Comparison of ENCODE assay signal across 27 cellular contexts in the genomic region with DNA sequence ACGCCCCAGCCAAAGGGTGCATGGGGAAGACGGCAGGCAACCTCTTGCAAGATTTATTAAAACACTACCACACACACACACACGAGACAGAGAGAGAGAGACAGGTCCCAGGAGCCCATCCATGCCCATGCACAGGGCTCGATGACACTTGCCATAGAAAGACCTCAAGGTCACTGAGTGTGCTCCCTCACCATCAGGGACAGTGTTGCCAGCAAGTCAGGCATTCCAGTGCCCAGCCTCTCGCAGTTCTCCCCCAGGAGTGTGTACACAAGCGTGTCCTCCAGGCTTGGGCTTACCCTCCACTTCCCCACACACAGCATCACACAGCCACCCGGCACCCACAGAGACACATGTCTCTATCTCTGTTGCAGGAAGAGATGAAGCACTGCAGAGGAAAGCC. TPM values are rescaled to one million over a fixed set of nuclear protein-coding genes. Genes with fewer than 3 reads are reported as not detected.
A peak's percentile ranks its signal among the peaks of the same experiment; 100 is the strongest.
DNase-seq lines count a peak whose midpoint lies in the region; ATAC-seq lines count a peak whose summit lies in the region.
"Had no signal": no experiment of that assay in that cellular context is flagged by ENCODE, and none has a peak within 500 bp of the region (broad histone marks: within the 10 kb centered on the region; RNA-seq: fewer than 3 reads in every experiment).

No MANE protein-coding gene starts in this region.

- H3K79me1 ChIP-seq in mesendoderm (ENCODE audit: low read length): no peaks in the 10 kb centered on the region

- no CpG with 5 or more reads among the region's 7 CpGs for WGBS in mesendoderm (ENCODE audit: extremely low coverage, insufficient coverage, low lambda C conversion rate)
- 70 to 74% methylated on average over 7 of the region's 7 CpGs for WGBS in aorta, 2 donors

- H3K4me1 ChIP-seq in mesendoderm (ENCODE audit: control insufficient read depth, low read depth, low read length) (no peaks in the 10 kb centered on the region), aorta (ENCODE audit: control insufficient read depth in 1 of 2, insufficient read depth in 2 of 2, low read length in 2 of 2) (no peaks in the 10 kb centered on the region)
- H3K4me1 ChIP-seq: heart right ventricle had no signal

- no peak overlapping the region for H3K23ac ChIP-seq in mesendoderm (ENCODE audit: low read length)

- H3K9me3 ChIP-seq in aorta (ENCODE audit: control insufficient read depth, low read length): no peaks in the 10 kb centered on the region
- H3K9me3 ChIP-seq: heart right ventricle, mucosa of descending colon, ovary had no signal

- peak; percentile 37 for DNase-seq in Right ventricle myocardium inferior (ENCODE audit: missing footprints)
- no peak for DNase-seq in cardiac septum (ENCODE audit: low spot score)
- peak; percentile 49 for DNase-seq in ecto neural progenitor cell (ENCODE audit: low spot score)
- DNase-seq in mesendoderm: no peak
- no peak for DNase-seq in aorta
- DNase-seq in NCI-H1105 (lab: John Stamatoyannopoulos, UW): no peak
- DNase-seq in AML-193 (lab: John Stamatoyannopoulos, UW): no peak
- DNase-seq: activated CD4-positive, alpha-beta memory T cell treated with anti-CD3 and anti-CD28 coated beads, Interleukin-2, amount 10 ng/mL, durations not matched to agents 7 days and 5 days; activated CD8-positive, alpha-beta memory T cell treated with anti-CD3 and anti-CD28 coated beads, Interleukin-2, amount 50 U/mL, for 4 hours; activated naive CD4-positive, alpha-beta T cell treated with Interleukin-2 at 50 U/mL for 16 hours; CD4-positive, CD25-positive, alpha-beta regulatory T cell; dermis blood vessel endothelial cell; foreskin melanocyte; GM23248; heart right ventricle; mucosa of descending colon; natural killer cell; NCI-H1417 treated with DMSO at 0.1 percent for 48 hours; NCI-H446 treated with DMSO at 0.1 percent for 48 hours; ovary; Right ventricle myocardium superior; small intestine; stimulated activated naive B cell treated with anti-CD40 and anti-IgM and Interleukin-4, amounts not matched to agents 10 μg/mL and 1 μg/mL and 100 μg/mL, for 72 hours; T-helper 17 cell had no signal

- no peak overlapping the region for H3K4me3 ChIP-seq in mesendoderm (ENCODE audit: low read length)
- H3K4me3 ChIP-seq in aorta (ENCODE audit: low read length in 2 of 2): no peak overlapping the region
- H3K4me3 ChIP-seq: GM23248, heart right ventricle, lung, mucosa of descending colon, ovary had no signal

- H3K27me3 ChIP-seq in mesendoderm (ENCODE audit: insufficient read depth, low read length, poor library complexity): peaks cover 8% of the 10 kb centered on the region
- H3K27me3 ChIP-seq in aorta (ENCODE audit: control insufficient read depth in 1 of 2, insufficient read depth in 2 of 2, low read length in 1 of 2): no peaks in the 10 kb centered on the region
- H3K27me3 ChIP-seq: ovary had no signal

- intact Hi-C loops in Right ventricle myocardium inferior (cut with DNase I): no loop called here
- intact Hi-C loops in cardiac septum (cut with DNase I): no loop called here
- intact Hi-C loops in aorta (cut with DNase I): no loop called here

- no peak overlapping the region for H2BK5ac ChIP-seq in mesendoderm (ENCODE audit: low read length)

- no peak overlapping the region for H3K18ac ChIP-seq in mesendoderm (ENCODE audit: low read length)

- H3K4me2 ChIP-seq in mesendoderm (ENCODE audit: low read length): peak overlapping the region; percentile 10

- no peaks in the 10 kb centered on the region for H3K79me2 ChIP-seq in mesendoderm (ENCODE audit: control insufficient read depth, insufficient read depth, low read length)

- no peaks in the 10 kb centered on the region for H3K36me3 ChIP-seq in mesendoderm (ENCODE audit: control insufficient read depth, insufficient read depth, low read length)
- H3K36me3 ChIP-seq in aorta (ENCODE audit: control insufficient read depth in 1 of 2, insufficient read depth in 2 of 2, low read length in 1 of 2): no peaks in the 10 kb centered on the region
- H3K36me3 ChIP-seq: heart right ventricle, ovary had no signal

- no peak overlapping the region for H2BK120ac ChIP-seq in mesendoderm (ENCODE audit: low read depth, low read length)

- no peak overlapping the region for H4K5ac ChIP-seq in mesendoderm (ENCODE audit: low read length)

- ATAC-seq in Right ventricle myocardium inferior (no peak), aorta (ENCODE audit: low FRiP score) (no peak), GM18909 (IDR thresholded peaks at IDR 0.05; ENCODE audit: poor library complexity, unreplicated experiment) (no peak)
- ATAC-seq: heart right ventricle; mucosa of descending colon; natural killer cell; SK-N-SH treated with all-trans-retinoic acid at 6 μM for 48 hours; stimulated activated naive B cell treated with anti-CD40 and anti-IgM and Interleukin-4, amounts not matched to agents 10 μg/mL and 1 μg/mL and 100 μg/mL, for 72 hours; T-helper 17 cell had no signal

- H4K8ac ChIP-seq in mesendoderm (ENCODE audit: low read depth, low read length): no peak overlapping the region

- H2BK15ac ChIP-seq in mesendoderm (replicated peaks; ENCODE audit: low read depth): no peak overlapping the region

- peak overlapping the region; percentile 34 for H3K56ac ChIP-seq in mesendoderm (ENCODE audit: low read length)

- H3K9ac ChIP-seq in mesendoderm (ENCODE audit: low read length): no peak overlapping the region
- H3K9ac ChIP-seq: GM23248 had no signal

- no peak overlapping the region for H3K27ac ChIP-seq in mesendoderm (ENCODE audit: low read depth, low read length)
- H3K27ac ChIP-seq in aorta (ENCODE audit: low read depth in 1 of 2, low read length in 2 of 2): no peak overlapping the region
- H3K27ac ChIP-seq: GM23248, heart right ventricle, ovary had no signal

- no peak overlapping the region for H3K4ac ChIP-seq in mesendoderm (ENCODE audit: low read depth, low read length)

- no peak overlapping the region for H2AK5ac ChIP-seq in mesendoderm (ENCODE audit: low read length)

RNA-seq across cellular contexts. Expression of a gene that starts 46.8 kb away (rescaled TPM):
- total RNA-seq in Right ventricle myocardium inferior: 17.0 TPM
- total RNA-seq in cardiac septum: 22.8 TPM
- 12.0 TPM for polyA plus RNA-seq in mesendoderm (2013, experiment 1 of 2)
- polyA plus RNA-seq in mesendoderm (2013, experiment 2 of 2): 12.1 TPM
- total RNA-seq in aorta: 10 to 100 TPM; 20.3 to 38.3 TPM
- 10 to 100 TPM in 1 of 2 donors, 1 to 10 TPM in 1; 5.6 to 13.2 TPM for polyA plus RNA-seq in aorta

Comparison
In these comparisons a context has a peak if more than half of its experiments do, and no peak if none do; other contexts are left out.
1. DNase-seq: peak in Right ventricle myocardium inferior (single experiment) and ecto neural progenitor cell (single experiment); none in cardiac septum (single experiment), mesendoderm (single experiment), aorta (0 of 2), NCI-H1105 (single experiment) and AML-193 (0 of 2).